ENCODE assay signal across 8 cellular contexts in genomic region chr12:54217774-54218221, GRCh38. TPM values are rescaled to one million over a fixed set of nuclear protein-coding genes. Genes with fewer than 3 reads are reported as not detected.
DNase-seq lines count a peak whose midpoint lies in the region; TF ChIP-seq lines count a peak whose summit lies in the region.

No MANE protein-coding gene starts in this region.

- no peak overlapping the region for H2BK20ac ChIP-seq in H9 (ENCODE audit: low read depth, low read length, poor library complexity, severe bottlenecking)

- no peak overlapping the region for H2BK15ac ChIP-seq in H9 (ENCODE audit: low read depth, low read length)

- H3K4ac ChIP-seq in H9 (ENCODE audit: low read depth, low read length), result no peak overlapping the region

- DNase-seq in AG10803 (ENCODE audit: low read depth), result no peak
- peak; percentile 93 for DNase-seq in H9
- no peak for DNase-seq in astrocyte of the spinal cord (ENCODE audit: low read depth, low spot score)
- DNase-seq in kidney epithelial cell (ENCODE audit: low read depth), result no peak
- no peak for DNase-seq in type B pancreatic cell (ENCODE audit: extremely low spot score, unreplicated experiment)
- DNase-seq in amniotic stem cell (lab: John Stamatoyannopoulos, UW), result no peak
- DNase-seq in SHP77 (lab: John Stamatoyannopoulos, UW), result no peak
- DNase-seq in kidney glomerular epithelial cell (lab: John Stamatoyannopoulos, UW), result no peak

- H4K5ac ChIP-seq in H9 (ENCODE audit: insufficient read length, low read depth, low read length), result no peak overlapping the region

- H3K9me3 Mint-ChIP-seq in H9, result peaks cover 0 to 8% of the 10 kb centered on the region in 2 experiments; a peak in 1 of 5 replicates
- no peaks in the 10 kb centered on the region for H3K9me3 Mint-ChIP-seq in type B pancreatic cell

- H3K23ac ChIP-seq in H9 (ENCODE audit: insufficient read length, low read depth, low read length), result no peak overlapping the region

- no peaks in the 10 kb centered on the region for H3K79me1 ChIP-seq in H9 (ENCODE audit: insufficient read depth, low read depth, low read length, poor library complexity, severe bottlenecking)

- H2AFZ ChIP-seq in H9 (ENCODE audit: low read length), result no peak overlapping the region

- H3K9ac ChIP-seq in H9 (ENCODE audit: extremely low read depth, insufficient read length, low read length), result peak overlapping the region; percentile 21

- no peaks in the 10 kb centered on the region for H3K4me1 ChIP-seq in H9 (ENCODE audit: insufficient read depth, low read length)

- in situ Hi-C loops in astrocyte of the spinal cord (cut with HindIII; ENCODE audit: low sequenced_read_pairs), result loop anchor here (25.0 kb wide), 1 partner anchor 145 kb away; the partner anchor contains the start of gene GPR84

- H3K27me3 ChIP-seq in H9 (ENCODE audit: insufficient read depth, low read length) (no peaks in the 10 kb centered on the region; the same call in 1 of the 2 replicates), kidney epithelial cell (ENCODE audit: control insufficient read depth, insufficient read depth, low read length) (peaks cover 4% of the 10 kb centered on the region)

- no peak overlapping the region for H2BK5ac ChIP-seq in H9 (ENCODE audit: insufficient read length, low read length)

- WGBS in H9 (ENCODE audit: extremely low coverage, insufficient read length, low lambda C conversion rate), result no CpG with 5 or more reads among the region's 39 CpGs

- H2BK120ac ChIP-seq in H9 (ENCODE audit: low read depth, low read length, poor library complexity, severe bottlenecking), result no peak overlapping the region

- H3K27ac Mint-ChIP-seq in H9 (peak overlapping the region in 1 of 3 experiments; percentile 88; a peak in 1 of 7 replicates), type B pancreatic cell (no peak overlapping the region)

- H3K27ac ChIP-seq in H9 (ENCODE audit: insufficient read length, low read depth, low read length), result no peak overlapping the region

- TF ChIP-seq CTCF in AG10803 (conservative IDR thresholded peaks at IDR 0.05; ENCODE audit: low read length), result no peak
- no peak for TF ChIP-seq CTCF in H9 (conservative IDR thresholded peaks at IDR 0.05)
- TF ChIP-seq CTCF in astrocyte of the spinal cord (IDR thresholded peaks at IDR 0.05; ENCODE audit: low read depth, low read length), result peak; percentile 8
- TF ChIP-seq CTCF in kidney epithelial cell (IDR thresholded peaks at IDR 0.05; ENCODE audit: insufficient read depth, low read length, poor library complexity, severe bottlenecking), result no peak
- TF ChIP-seq CTCF in type B pancreatic cell (conservative IDR thresholded peaks at IDR 0.05), result no peak

- H3K23me2 ChIP-seq in H9 (ENCODE audit: insufficient read length, low read depth, low read length, poor library complexity, severe bottlenecking), result peaks cover 16% of the 10 kb centered on the region

- H4K20me1 ChIP-seq in H9 (ENCODE audit: control insufficient read depth, insufficient read depth, insufficient read length), result no peaks in the 10 kb centered on the region

- H3K79me2 ChIP-seq in H9 (ENCODE audit: insufficient read depth, low read length), result no peaks in the 10 kb centered on the region

- no peak overlapping the region for H3K56ac ChIP-seq in H9 (ENCODE audit: insufficient read length, low read depth, low read length)

- no peak overlapping the region; the same call in 1 of the 2 replicates for H3K14ac ChIP-seq in H9 (ENCODE audit: insufficient read depth, low read length)

- no peaks in the 10 kb centered on the region for H3K36me3 Mint-ChIP-seq in H9 (ENCODE audit: insufficient read depth in 1 of 3, low read depth in 3 of 3)
- no peaks in the 10 kb centered on the region for H3K36me3 Mint-ChIP-seq in type B pancreatic cell

- no peak overlapping the region for H2BK12ac ChIP-seq in H9 (ENCODE audit: insufficient read length, low read depth, low read length)

- H3K4me3 ChIP-seq in AG10803 (ENCODE audit: low read length) (peak overlapping the region; percentile 57), astrocyte of the spinal cord (ENCODE audit: low read depth, low read length) (peak overlapping the region; percentile 38), kidney epithelial cell (ENCODE audit: low read depth, low read length) (peak overlapping the region; percentile 33)

- no peaks in the 10 kb centered on the region for H3K36me3 ChIP-seq in kidney epithelial cell (ENCODE audit: control insufficient read depth, insufficient read depth, low read length)

- peaks cover 70% of the 10 kb centered on the region for H3K27me3 Mint-ChIP-seq in H9 (ENCODE audit: low read depth)
- peaks cover 57% of the 10 kb centered on the region for H3K27me3 Mint-ChIP-seq in type B pancreatic cell

- peak overlapping the region; percentile 63 to 84 for H3K4me3 Mint-ChIP-seq in H9
- peak overlapping the region; percentile 74 for H3K4me3 Mint-ChIP-seq in type B pancreatic cell

- H4K91ac ChIP-seq in H9 (ENCODE audit: insufficient read length, low read depth, low read length), result no peak overlapping the region

- no peak overlapping the region for H4K8ac ChIP-seq in H9 (replicated peaks; ENCODE audit: insufficient read length, low read depth, low read length)

- H3T11ph ChIP-seq in H9 (ENCODE audit: low read length), result no peak overlapping the region

- H3K4me2 ChIP-seq in H9 (ENCODE audit: insufficient read depth, insufficient read length, low read length), result peak overlapping the region; percentile 84

- peaks cover 25 to 38% of the 10 kb centered on the region in 2 experiments for H3K4me1 Mint-ChIP-seq in H9
- H3K4me1 Mint-ChIP-seq in type B pancreatic cell (ENCODE audit: unreplicated experiment), result peaks cover 22% of the 10 kb centered on the region

- peak overlapping the region; percentile 25 for H3K18ac ChIP-seq in H9 (ENCODE audit: insufficient read length, low read depth, low read length)

- H3K9me3 ChIP-seq in H9 (ENCODE audit: control insufficient read depth, low read depth, low read length), result no peaks in the 10 kb centered on the region

- no peak overlapping the region for H2AK5ac ChIP-seq in H9 (ENCODE audit: insufficient read length, low read length)

RNA-seq across cellular contexts. Expression of gene SMUG1, which starts 29.0 kb away (rescaled TPM):
- total RNA-seq in H9 (2021) (21.7 and 23.0 TPM in 2 replicates), kidney epithelial cell (66.5 and 67.1 TPM in 2 replicates), type B pancreatic cell (ENCODE audit: low replicate concordance) (48.3 and 52.5 TPM in 2 replicates)
